In genomic region chr5:146203011-146203871, GRCh38 we compare ENCODE assay signal across 8 cellular contexts. TPM values are rescaled to one million over a fixed set of nuclear protein-coding genes. Genes with fewer than 3 reads are reported as not detected.
A peak's percentile ranks its signal among the peaks of the same experiment; 100 is the strongest.
DNase-seq lines count a peak whose midpoint lies in the region; ATAC-seq and TF ChIP-seq lines count a peak whose summit lies in the region.

RBM27 (plus strand) TSS chr5:146203605; CDS start chr5:146203766, 161 bp downstream.

- CTCF ChIA-PET in PC-3 (lab: Charles Lee) = no interaction called here

- H3F3A ChIP-seq in PC-3 (ENCODE audit: low read length, unreplicated experiment) = no peaks in the 10 kb centered on the region

- peak within 1 kb of the TSS; percentile 88 for H3K4me2 ChIP-seq in PC-3 (ENCODE audit: low read length)

- 0 out of 2 replicates have a peak, but pooled peaks cover 7% of the 10 kb centered on the region for H4K20me1 ChIP-seq in PC-3 (ENCODE audit: low read length)

- H3K27me3 ChIP-seq in PC-3 (ENCODE audit: low read length) (no peaks in the 10 kb centered on the region), mucosa of stomach (ENCODE audit: control insufficient read depth, insufficient read depth, low read length) (no peaks in the 10 kb centered on the region)

- H3K4me1 ChIP-seq in PC-3 (ENCODE audit: insufficient read depth, low read length) (peaks cover 15% of the 10 kb centered on the region), mucosa of stomach (ENCODE audit: control insufficient read depth, insufficient read depth, low read length) (peaks cover 5% of the 10 kb centered on the region)

- intact Hi-C loops in PC-3 (cut with micrococcal nuclease) = loop anchor here (1.0 to 5.0 kb wide), 3 partner anchors 15 to 244 kb away; partner anchors contain the start of genes LARS1 and TCERG1

- DNase-seq in DMS153 treated with DMSO at 0.1 percent for 48 hours (lab: John Stamatoyannopoulos, UW; ENCODE audit: unreplicated experiment) = peak; percentile 78
- DNase-seq in Jurkat, Clone E6-1 (ENCODE audit: low read depth, low spot score) = peak; percentile 98
- DNase-seq in PC-3 = peak; percentile 99
- DNase-seq in activated T-cell treated with anti-CD3 and anti-CD28 coated beads for 48 hours (ENCODE audit: low read depth) = peak; percentile 96
- peak; percentile 94 to 97 for DNase-seq in stimulated activated CD8-positive, alpha-beta memory T cell treated with anti-CD3 and anti-CD28 coated beads, Interleukin-7, amount 100 ng/mL, for 1 hour (ENCODE audit: low read depth in 2 of 2)

- ATAC-seq in GM21619 (IDR thresholded peaks at IDR 0.05; ENCODE audit: unreplicated experiment) (peak; percentile 100), PC-3 (peak; percentile 99), esophagus mucosa (peak; percentile 100)

- peak within 1 kb of the TSS; percentile 83 for H3K27ac ChIP-seq in PC-3 (ENCODE audit: low read length)

- peak within 1 kb of the TSS; percentile 93 for H2AFZ ChIP-seq in PC-3 (ENCODE audit: low read length)

- no peak for TF ChIP-seq CTCF in PC-3 (conservative IDR thresholded peaks at IDR 0.05; ENCODE audit: low read depth, low read length)

- peak within 1 kb of the TSS; percentile 72 for H3K4me3 ChIP-seq in Jurkat, Clone E6-1 (ENCODE audit: low read length)
- H3K4me3 ChIP-seq in PC-3 (ENCODE audit: low read length) (peak within 1 kb of the TSS; percentile 76), mucosa of stomach (ENCODE audit: low read length) (peak within 1 kb of the TSS; percentile 75)

- H3K79me2 ChIP-seq in PC-3 (ENCODE audit: low read length) = peaks cover 46% of the 10 kb centered on the region

- H3K9me2 ChIP-seq in PC-3 (replicated peaks; ENCODE audit: low read length) = no peaks in the 10 kb centered on the region

- no peaks in the 10 kb centered on the region for H3K36me3 ChIP-seq in PC-3 (ENCODE audit: low read depth, low read length)
- H3K36me3 ChIP-seq in mucosa of stomach (ENCODE audit: control insufficient read depth, insufficient read depth, low read length) = no peaks in the 10 kb centered on the region

- peak within 1 kb of the TSS; percentile 82 for H3K9ac ChIP-seq in PC-3 (ENCODE audit: low read length)
- peak within 1 kb of the TSS; percentile 92 for H3K9ac ChIP-seq in mucosa of stomach (ENCODE audit: low read length)

- POLR2A ChIA-PET in PC-3 (lab: Charles Lee; ENCODE audit: unreplicated experiment) = interaction anchor here (0.6 kb wide), 1 partner anchor 21 kb away, joined by 4 read pairs; no protein-coding TSS in a partner anchor

- no TSS peak for BruUV-seq in PC-3 (replicated peaks; lab: Mats Ljungman, UMichigan)

- H3K9me3 ChIP-seq in PC-3 (ENCODE audit: low read length) (no peaks in the 10 kb centered on the region), mucosa of stomach (ENCODE audit: control insufficient read depth, low read length) (no peaks in the 10 kb centered on the region)

RNA-seq across cellular contexts. Expression of gene RBM27, which starts in this region (rescaled TPM):
- polyA plus RNA-seq in Jurkat, Clone E6-1 (2012; ENCODE audit: insufficient read depth, insufficient read length) = 8.9 TPM
- 18.8 and 21.4 TPM in 2 replicates for total RNA-seq in PC-3 (2014; rRNA removed)
- total RNA-seq in esophagus mucosa = 7.5 TPM

Comparison
In these comparisons a context has a peak if more than half of its experiments do, and no peak if none do; other contexts are left out.
1. Peak in every context shown above with its lines: DNase-seq, ATAC-seq, H3K4me3 ChIP-seq and H3K27ac ChIP-seq.